Comparison of ENCODE assay signal across 1 cellular context in the genomic region with DNA sequence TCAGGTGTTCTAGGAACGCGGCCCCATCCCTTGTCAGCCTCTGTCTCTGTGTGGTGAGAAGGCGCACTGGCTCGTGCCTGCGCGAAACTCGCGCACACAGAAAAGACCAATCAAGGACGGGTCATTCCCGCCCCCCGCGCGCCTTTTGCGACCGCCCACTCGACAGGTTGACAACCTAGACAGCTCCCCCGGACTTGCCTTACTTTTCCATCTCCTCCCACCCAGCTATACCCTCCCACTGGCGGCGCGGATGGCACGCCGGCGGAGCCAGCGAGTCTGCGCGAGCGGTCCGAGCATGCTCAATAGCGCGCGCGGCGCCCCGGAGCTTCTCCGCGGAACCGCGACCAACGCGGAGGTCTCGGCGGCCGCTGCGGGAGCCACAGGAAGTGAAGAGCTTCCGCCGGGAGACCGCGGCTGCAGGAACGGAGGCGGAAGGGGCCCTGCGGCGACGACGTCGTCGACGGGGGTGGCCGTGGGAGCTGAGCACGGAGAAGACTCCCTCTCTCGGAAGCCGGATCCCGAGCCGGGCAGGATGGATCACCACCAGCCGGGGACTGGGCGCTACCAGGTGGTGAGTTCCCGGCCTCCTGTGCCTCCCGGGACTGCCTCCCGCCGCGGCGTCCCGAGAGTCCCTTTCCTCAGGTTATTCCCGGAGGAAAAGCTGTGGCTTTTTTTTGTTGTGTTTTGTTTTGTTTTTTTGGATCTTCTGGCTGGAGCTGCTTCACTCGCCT.
TF ChIP-seq lines count a peak whose summit lies in the region.

A gene with protein sequence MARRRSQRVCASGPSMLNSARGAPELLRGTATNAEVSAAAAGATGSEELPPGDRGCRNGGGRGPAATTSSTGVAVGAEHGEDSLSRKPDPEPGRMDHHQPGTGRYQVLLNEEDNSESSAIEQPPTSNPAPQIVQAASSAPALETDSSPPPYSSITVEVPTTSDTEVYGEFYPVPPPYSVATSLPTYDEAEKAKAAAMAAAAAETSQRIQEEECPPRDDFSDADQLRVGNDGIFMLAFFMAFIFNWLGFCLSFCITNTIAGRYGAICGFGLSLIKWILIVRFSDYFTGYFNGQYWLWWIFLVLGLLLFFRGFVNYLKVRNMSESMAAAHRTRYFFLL (plus strand): TSS at position 202 of the 731 bp plus-strand sequence. CDS start 49 bp downstream, at position 251.

TF ChIP-seq in K562, 482 proteins besides CTCF, POLR2A, EP300 and RAD21 (continued from another document and continues in another):
- TF ChIP-seq, protein P1, sequence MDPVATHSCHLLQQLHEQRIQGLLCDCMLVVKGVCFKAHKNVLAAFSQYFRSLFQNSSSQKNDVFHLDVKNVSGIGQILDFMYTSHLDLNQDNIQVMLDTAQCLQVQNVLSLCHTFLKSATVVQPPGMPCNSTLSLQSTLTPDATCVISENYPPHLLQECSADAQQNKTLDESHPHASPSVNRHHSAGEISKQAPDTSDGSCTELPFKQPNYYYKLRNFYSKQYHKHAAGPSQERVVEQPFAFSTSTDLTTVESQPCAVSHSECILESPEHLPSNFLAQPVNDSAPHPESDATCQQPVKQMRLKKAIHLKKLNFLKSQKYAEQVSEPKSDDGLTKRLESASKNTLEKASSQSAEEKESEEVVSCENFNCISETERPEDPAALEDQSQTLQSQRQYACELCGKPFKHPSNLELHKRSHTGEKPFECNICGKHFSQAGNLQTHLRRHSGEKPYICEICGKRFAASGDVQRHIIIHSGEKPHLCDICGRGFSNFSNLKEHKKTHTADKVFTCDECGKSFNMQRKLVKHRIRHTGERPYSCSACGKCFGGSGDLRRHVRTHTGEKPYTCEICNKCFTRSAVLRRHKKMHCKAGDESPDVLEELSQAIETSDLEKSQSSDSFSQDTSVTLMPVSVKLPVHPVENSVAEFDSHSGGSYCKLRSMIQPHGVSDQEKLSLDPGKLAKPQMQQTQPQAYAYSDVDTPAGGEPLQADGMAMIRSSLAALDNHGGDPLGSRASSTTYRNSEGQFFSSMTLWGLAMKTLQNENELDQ (CRISPR knock-in tag; IDR thresholded peaks at IDR 0.05; ENCODE audit: borderline replicate concordance): no peak
- peak; percentile 61 for TF ChIP-seq BHLHE40 (IDR thresholded peaks at IDR 0.05; ENCODE audit: low read length)
- TF ChIP-seq, protein P2, sequence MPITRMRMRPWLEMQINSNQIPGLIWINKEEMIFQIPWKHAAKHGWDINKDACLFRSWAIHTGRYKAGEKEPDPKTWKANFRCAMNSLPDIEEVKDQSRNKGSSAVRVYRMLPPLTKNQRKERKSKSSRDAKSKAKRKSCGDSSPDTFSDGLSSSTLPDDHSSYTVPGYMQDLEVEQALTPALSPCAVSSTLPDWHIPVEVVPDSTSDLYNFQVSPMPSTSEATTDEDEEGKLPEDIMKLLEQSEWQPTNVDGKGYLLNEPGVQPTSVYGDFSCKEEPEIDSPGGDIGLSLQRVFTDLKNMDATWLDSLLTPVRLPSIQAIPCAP (CRISPR knock-in tag; IDR thresholded peaks at IDR 0.05; ENCODE audit: borderline replicate concordance): no peak
- TF ChIP-seq, protein P3, sequence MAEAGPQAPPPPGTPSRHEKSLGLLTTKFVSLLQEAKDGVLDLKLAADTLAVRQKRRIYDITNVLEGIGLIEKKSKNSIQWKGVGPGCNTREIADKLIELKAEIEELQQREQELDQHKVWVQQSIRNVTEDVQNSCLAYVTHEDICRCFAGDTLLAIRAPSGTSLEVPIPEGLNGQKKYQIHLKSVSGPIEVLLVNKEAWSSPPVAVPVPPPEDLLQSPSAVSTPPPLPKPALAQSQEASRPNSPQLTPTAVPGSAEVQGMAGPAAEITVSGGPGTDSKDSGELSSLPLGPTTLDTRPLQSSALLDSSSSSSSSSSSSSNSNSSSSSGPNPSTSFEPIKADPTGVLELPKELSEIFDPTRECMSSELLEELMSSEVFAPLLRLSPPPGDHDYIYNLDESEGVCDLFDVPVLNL (CRISPR knock-in tag; IDR thresholded peaks at IDR 0.05; ENCODE audit: low read depth): no peak; the same call in 1 of the 2 replicates
- peak; percentile 56 for TF ChIP-seq TBP (optimal IDR thresholded peaks at IDR 0.05; ENCODE audit: low read depth, low read length)
- TF ChIP-seq ELF1 (tag; IDR thresholded peaks at IDR 0.05): peak; percentile 74
- no peak for TF ChIP-seq BRD4 (IDR thresholded peaks at IDR 0.05)
- TF ChIP-seq, protein P4, sequence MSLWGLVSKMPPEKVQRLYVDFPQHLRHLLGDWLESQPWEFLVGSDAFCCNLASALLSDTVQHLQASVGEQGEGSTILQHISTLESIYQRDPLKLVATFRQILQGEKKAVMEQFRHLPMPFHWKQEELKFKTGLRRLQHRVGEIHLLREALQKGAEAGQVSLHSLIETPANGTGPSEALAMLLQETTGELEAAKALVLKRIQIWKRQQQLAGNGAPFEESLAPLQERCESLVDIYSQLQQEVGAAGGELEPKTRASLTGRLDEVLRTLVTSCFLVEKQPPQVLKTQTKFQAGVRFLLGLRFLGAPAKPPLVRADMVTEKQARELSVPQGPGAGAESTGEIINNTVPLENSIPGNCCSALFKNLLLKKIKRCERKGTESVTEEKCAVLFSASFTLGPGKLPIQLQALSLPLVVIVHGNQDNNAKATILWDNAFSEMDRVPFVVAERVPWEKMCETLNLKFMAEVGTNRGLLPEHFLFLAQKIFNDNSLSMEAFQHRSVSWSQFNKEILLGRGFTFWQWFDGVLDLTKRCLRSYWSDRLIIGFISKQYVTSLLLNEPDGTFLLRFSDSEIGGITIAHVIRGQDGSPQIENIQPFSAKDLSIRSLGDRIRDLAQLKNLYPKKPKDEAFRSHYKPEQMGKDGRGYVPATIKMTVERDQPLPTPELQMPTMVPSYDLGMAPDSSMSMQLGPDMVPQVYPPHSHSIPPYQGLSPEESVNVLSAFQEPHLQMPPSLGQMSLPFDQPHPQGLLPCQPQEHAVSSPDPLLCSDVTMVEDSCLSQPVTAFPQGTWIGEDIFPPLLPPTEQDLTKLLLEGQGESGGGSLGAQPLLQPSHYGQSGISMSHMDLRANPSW (CRISPR knock-in tag; IDR thresholded peaks at IDR 0.05): no peak
- TF ChIP-seq, protein P5, sequence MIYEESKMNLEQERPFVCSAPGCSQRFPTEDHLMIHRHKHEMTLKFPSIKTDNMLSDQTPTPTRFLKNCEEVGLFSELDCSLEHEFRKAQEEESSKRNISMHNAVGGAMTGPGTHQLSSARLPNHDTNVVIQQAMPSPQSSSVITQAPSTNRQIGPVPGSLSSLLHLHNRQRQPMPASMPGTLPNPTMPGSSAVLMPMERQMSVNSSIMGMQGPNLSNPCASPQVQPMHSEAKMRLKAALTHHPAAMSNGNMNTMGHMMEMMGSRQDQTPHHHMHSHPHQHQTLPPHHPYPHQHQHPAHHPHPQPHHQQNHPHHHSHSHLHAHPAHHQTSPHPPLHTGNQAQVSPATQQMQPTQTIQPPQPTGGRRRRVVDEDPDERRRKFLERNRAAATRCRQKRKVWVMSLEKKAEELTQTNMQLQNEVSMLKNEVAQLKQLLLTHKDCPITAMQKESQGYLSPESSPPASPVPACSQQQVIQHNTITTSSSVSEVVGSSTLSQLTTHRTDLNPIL (CRISPR knock-in tag; IDR thresholded peaks at IDR 0.05): no peak
- no peak for TF ChIP-seq FOXM1 (IDR thresholded peaks at IDR 0.05; ENCODE audit: low read depth)
- no peak for TF ChIP-seq FOXM1 (CRISPR knock-in tag; IDR thresholded peaks at IDR 0.05; ENCODE audit: low read depth)
- TF ChIP-seq ERF (CRISPR knock-in tag; IDR thresholded peaks at IDR 0.05): no peak
- TF ChIP-seq STAT5A (IDR thresholded peaks at IDR 0.05; ENCODE audit: borderline replicate concordance, low read length): no peak
- no peak for TF ChIP-seq ZNF12 (CRISPR knock-in tag; IDR thresholded peaks at IDR 0.05)
- TF ChIP-seq CTBP1 (IDR thresholded peaks at IDR 0.05; ENCODE audit: borderline replicate concordance): peak; percentile 85
- no peak for TF ChIP-seq STAG1 (CRISPR knock-in tag; IDR thresholded peaks at IDR 0.05; ENCODE audit: borderline replicate concordance)
- TF ChIP-seq, protein P6, sequence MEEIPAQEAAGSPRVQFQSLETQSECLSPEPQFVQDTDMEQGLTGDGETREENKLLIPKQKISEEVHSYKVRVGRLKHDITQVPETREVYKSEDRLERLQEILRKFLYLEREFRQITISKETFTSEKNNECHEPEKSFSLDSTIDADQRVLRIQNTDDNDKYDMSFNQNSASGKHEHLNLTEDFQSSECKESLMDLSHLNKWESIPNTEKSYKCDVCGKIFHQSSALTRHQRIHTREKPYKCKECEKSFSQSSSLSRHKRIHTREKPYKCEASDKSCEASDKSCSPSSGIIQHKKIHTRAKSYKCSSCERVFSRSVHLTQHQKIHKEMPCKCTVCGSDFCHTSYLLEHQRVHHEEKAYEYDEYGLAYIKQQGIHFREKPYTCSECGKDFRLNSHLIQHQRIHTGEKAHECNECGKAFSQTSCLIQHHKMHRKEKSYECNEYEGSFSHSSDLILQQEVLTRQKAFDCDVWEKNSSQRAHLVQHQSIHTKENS (CRISPR knock-in tag; IDR thresholded peaks at IDR 0.05): no peak
- TF ChIP-seq STAT5B (CRISPR knock-in tag; IDR thresholded peaks at IDR 0.05): no peak
- TF ChIP-seq MEF2D (tag; conservative IDR thresholded peaks at IDR 0.05; ENCODE audit: low read depth): no peak
- no peak for TF ChIP-seq ZZZ3 (IDR thresholded peaks at IDR 0.05)
- TF ChIP-seq ASH1L (IDR thresholded peaks at IDR 0.05; ENCODE audit: borderline replicate concordance, low read depth, partially characterized antibody): no peak
- peak; percentile 80 for TF ChIP-seq LCOR (CRISPR knock-in tag; IDR thresholded peaks at IDR 0.05)
- no peak for TF ChIP-seq ETS2 (tag; IDR thresholded peaks at IDR 0.05; ENCODE audit: borderline replicate concordance, poor library complexity, severe bottlenecking)
- TF ChIP-seq DDX20 (tag; IDR thresholded peaks at IDR 0.05; ENCODE audit: low read depth): no peak
- no peak for TF ChIP-seq TARDBP (IDR thresholded peaks at IDR 0.05)
- no peak for TF ChIP-seq ARHGAP35 (IDR thresholded peaks at IDR 0.05; ENCODE audit: partially characterized antibody)
- no peak for TF ChIP-seq POLR3A (IDR thresholded peaks at IDR 0.05; ENCODE audit: borderline replicate concordance, extremely low read depth, insufficient read depth, insufficient read length)
- TF ChIP-seq NONO (IDR thresholded peaks at IDR 0.05; ENCODE audit: low read depth in 2 of 2, low read length in 1 of 2): peak in 1 of 2 experiments; percentile 30; a peak in 1 of 4 replicates
- TF ChIP-seq ZSCAN29 (IDR thresholded peaks at IDR 0.05): no peak
- 0 out of 2 replicates have a peak, but pooled peaks have one; percentile 15 for TF ChIP-seq ZEB2 (IDR thresholded peaks at IDR 0.05)
- TF ChIP-seq POLR2AphosphoS2 (IDR thresholded peaks at IDR 0.05; ENCODE audit: low read length): no peak
- TF ChIP-seq ZFP30 (CRISPR knock-in tag; IDR thresholded peaks at IDR 0.05; ENCODE audit: borderline replicate concordance): no peak
- TF ChIP-seq CCNT2 (IDR thresholded peaks at IDR 0.05; ENCODE audit: borderline replicate concordance, extremely low read depth, insufficient read length, low read depth, low read length): peak; percentile 34
- TF ChIP-seq, protein P7, sequence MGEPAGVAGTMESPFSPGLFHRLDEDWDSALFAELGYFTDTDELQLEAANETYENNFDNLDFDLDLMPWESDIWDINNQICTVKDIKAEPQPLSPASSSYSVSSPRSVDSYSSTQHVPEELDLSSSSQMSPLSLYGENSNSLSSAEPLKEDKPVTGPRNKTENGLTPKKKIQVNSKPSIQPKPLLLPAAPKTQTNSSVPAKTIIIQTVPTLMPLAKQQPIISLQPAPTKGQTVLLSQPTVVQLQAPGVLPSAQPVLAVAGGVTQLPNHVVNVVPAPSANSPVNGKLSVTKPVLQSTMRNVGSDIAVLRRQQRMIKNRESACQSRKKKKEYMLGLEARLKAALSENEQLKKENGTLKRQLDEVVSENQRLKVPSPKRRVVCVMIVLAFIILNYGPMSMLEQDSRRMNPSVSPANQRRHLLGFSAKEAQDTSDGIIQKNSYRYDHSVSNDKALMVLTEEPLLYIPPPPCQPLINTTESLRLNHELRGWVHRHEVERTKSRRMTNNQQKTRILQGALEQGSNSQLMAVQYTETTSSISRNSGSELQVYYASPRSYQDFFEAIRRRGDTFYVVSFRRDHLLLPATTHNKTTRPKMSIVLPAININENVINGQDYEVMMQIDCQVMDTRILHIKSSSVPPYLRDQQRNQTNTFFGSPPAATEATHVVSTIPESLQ (CRISPR knock-in tag; IDR thresholded peaks at IDR 0.05): no peak
- TF ChIP-seq ZNF217 (CRISPR knock-in tag; IDR thresholded peaks at IDR 0.05): no peak
- TF ChIP-seq FOXK1 (CRISPR knock-in tag; IDR thresholded peaks at IDR 0.05; ENCODE audit: borderline replicate concordance): no peak
- TF ChIP-seq HDAC1 (IDR thresholded peaks at IDR 0.05): no peak
- TF ChIP-seq KLF13 (tag; IDR thresholded peaks at IDR 0.05; ENCODE audit: borderline replicate concordance, low read depth): no peak
- peak; percentile 93 for TF ChIP-seq RBBP5 (IDR thresholded peaks at IDR 0.05; ENCODE audit: borderline replicate concordance, insufficient read depth, low read length, poor library complexity, severe bottlenecking)
- no peak for TF ChIP-seq NFATC3 (IDR thresholded peaks at IDR 0.05)
- no peak for TF ChIP-seq ZNF23 (CRISPR knock-in tag; IDR thresholded peaks at IDR 0.05)
- TF ChIP-seq, protein P8, sequence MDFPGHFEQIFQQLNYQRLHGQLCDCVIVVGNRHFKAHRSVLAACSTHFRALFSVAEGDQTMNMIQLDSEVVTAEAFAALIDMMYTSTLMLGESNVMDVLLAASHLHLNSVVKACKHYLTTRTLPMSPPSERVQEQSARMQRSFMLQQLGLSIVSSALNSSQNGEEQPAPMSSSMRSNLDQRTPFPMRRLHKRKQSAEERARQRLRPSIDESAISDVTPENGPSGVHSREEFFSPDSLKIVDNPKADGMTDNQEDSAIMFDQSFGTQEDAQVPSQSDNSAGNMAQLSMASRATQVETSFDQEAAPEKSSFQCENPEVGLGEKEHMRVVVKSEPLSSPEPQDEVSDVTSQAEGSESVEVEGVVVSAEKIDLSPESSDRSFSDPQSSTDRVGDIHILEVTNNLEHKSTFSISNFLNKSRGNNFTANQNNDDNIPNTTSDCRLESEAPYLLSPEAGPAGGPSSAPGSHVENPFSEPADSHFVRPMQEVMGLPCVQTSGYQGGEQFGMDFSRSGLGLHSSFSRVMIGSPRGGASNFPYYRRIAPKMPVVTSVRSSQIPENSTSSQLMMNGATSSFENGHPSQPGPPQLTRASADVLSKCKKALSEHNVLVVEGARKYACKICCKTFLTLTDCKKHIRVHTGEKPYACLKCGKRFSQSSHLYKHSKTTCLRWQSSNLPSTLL (IDR thresholded peaks at IDR 0.05): no peak
- no peak for TF ChIP-seq NFIX (CRISPR knock-in tag; IDR thresholded peaks at IDR 0.05; ENCODE audit: low read depth)
- TF ChIP-seq, protein P9, sequence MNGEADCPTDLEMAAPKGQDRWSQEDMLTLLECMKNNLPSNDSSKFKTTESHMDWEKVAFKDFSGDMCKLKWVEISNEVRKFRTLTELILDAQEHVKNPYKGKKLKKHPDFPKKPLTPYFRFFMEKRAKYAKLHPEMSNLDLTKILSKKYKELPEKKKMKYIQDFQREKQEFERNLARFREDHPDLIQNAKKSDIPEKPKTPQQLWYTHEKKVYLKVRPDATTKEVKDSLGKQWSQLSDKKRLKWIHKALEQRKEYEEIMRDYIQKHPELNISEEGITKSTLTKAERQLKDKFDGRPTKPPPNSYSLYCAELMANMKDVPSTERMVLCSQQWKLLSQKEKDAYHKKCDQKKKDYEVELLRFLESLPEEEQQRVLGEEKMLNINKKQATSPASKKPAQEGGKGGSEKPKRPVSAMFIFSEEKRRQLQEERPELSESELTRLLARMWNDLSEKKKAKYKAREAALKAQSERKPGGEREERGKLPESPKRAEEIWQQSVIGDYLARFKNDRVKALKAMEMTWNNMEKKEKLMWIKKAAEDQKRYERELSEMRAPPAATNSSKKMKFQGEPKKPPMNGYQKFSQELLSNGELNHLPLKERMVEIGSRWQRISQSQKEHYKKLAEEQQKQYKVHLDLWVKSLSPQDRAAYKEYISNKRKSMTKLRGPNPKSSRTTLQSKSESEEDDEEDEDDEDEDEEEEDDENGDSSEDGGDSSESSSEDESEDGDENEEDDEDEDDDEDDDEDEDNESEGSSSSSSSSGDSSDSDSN (IDR thresholded peaks at IDR 0.05; ENCODE audit: borderline replicate concordance in 1 of 2, low read depth in 2 of 2, low read length in 2 of 2): peak; percentile 84 to 96; a peak in 3 of 4 replicates
- peak; percentile 85 for TF ChIP-seq CXXC5 (CRISPR knock-in tag; IDR thresholded peaks at IDR 0.05)
